2 cellular contexts compared by ENCODE assay signal in genomic region chr5:93724791-93725190, GRCh38.
TF ChIP-seq lines count a peak whose summit lies in the region.

No MANE protein-coding gene starts in this region.

TF ChIP-seq in SK-N-SH, 30 proteins besides CTCF, POLR2A, EP300 and RAD21 (continued from another document):
- peak; percentile 32; the same call in 1 of the 2 replicates for TF ChIP-seq PBX3 (IDR thresholded peaks at IDR 0.05)
- TF ChIP-seq RXRA (IDR thresholded peaks at IDR 0.05; ENCODE audit: borderline replicate concordance, low read depth) = no peak
- TF ChIP-seq SIN3A (IDR thresholded peaks at IDR 0.05; ENCODE audit: borderline replicate concordance, low read depth, low read length) = no peak

TF ChIP-seq in SK-N-SH treated with all-trans-retinoic acid at 6 μM for 48 hours, 23 proteins besides CTCF, POLR2A, EP300 and RAD21 (continued from another document):
- TF ChIP-seq TSHZ2 (CRISPR knock-in tag; IDR thresholded peaks at IDR 0.05) (no peak), PPARA (CRISPR knock-in tag; IDR thresholded peaks at IDR 0.05; ENCODE audit: borderline replicate concordance) (no peak), ARNTL (CRISPR knock-in tag; IDR thresholded peaks at IDR 0.05; ENCODE audit: borderline replicate concordance, low read depth) (no peak), ESRRG (CRISPR knock-in tag; IDR thresholded peaks at IDR 0.05) (no peak), RARB (CRISPR knock-in tag; IDR thresholded peaks at IDR 0.05) (no peak), GLIS3 (CRISPR knock-in tag; IDR thresholded peaks at IDR 0.05) (no peak)
